10 cellular contexts compared by ENCODE assay signal in genomic region chr17:36921131-36921851, GRCh38. TPM values are rescaled to one million over a fixed set of nuclear protein-coding genes. Genes with fewer than 3 reads are reported as not detected.
DNase-seq lines count a peak whose midpoint lies in the region; ATAC-seq lines count a peak whose summit lies in the region.
"Had no signal": no experiment of that assay in that cellular context is flagged by ENCODE, and none has a peak within 500 bp of the region (broad histone marks: within the 10 kb centered on the region; RNA-seq: fewer than 3 reads in every experiment).

No MANE protein-coding gene starts in this region.

- peaks cover 24% of the 10 kb centered on the region for H3K27me3 Mint-ChIP-seq in activated T-helper 17 cell treated with anti-CD3 and anti-CD28 coated beads, Interleukin-2, amount 50 U/mL, for 72 hours

- ATAC-seq in activated T-helper 17 cell treated with anti-CD3 and anti-CD28 coated beads, Interleukin-2, amount 50 U/mL, for 72 hours (replicated peaks), result peak; percentile 96
- peak; percentile 91 for ATAC-seq in stimulated activated effector memory CD8-positive, alpha-beta T cell treated with anti-CD3 and anti-CD28 coated beads, Interleukin-12 subunit alpha, Interleukin-12 subunit beta, amount 100 ng/mL, for 72 hours
- no peak for ATAC-seq in HG02981 (IDR thresholded peaks at IDR 0.05; ENCODE audit: unreplicated experiment)

- no peaks in the 10 kb centered on the region for H3K9me3 Mint-ChIP-seq in activated T-helper 17 cell treated with anti-CD3 and anti-CD28 coated beads, Interleukin-2, amount 50 U/mL, for 72 hours
- no peaks in the 10 kb centered on the region for H3K9me3 Mint-ChIP-seq in stimulated activated effector memory CD8-positive, alpha-beta T cell treated with anti-CD3 and anti-CD28 coated beads, Interleukin-12 subunit alpha, Interleukin-12 subunit beta, amount 100 ng/mL, for 72 hours

- peak overlapping the region; percentile 63 for H3K4me3 Mint-ChIP-seq in activated T-helper 17 cell treated with anti-CD3 and anti-CD28 coated beads, Interleukin-2, amount 50 U/mL, for 72 hours
- peak overlapping the region; percentile 13 for H3K4me3 Mint-ChIP-seq in stimulated activated effector memory CD8-positive, alpha-beta T cell treated with anti-CD3 and anti-CD28 coated beads, Interleukin-12 subunit alpha, Interleukin-12 subunit beta, amount 100 ng/mL, for 72 hours

- peak; percentile 63 for DNase-seq in activated CD8-positive, alpha-beta memory T cell treated with anti-CD3 and anti-CD28 coated beads for 24 hours
- no peak for DNase-seq in activated CD8-positive, alpha-beta memory T cell treated with anti-CD3 and anti-CD28 coated beads, Interleukin-2, amount 50 U/mL, for 4 hours
- DNase-seq in left kidney (ENCODE audit: low read depth, low spot score), result peak; percentile 56
- DNase-seq in stimulated activated effector memory CD8-positive, alpha-beta T cell treated with anti-CD3 and anti-CD28 coated beads, Interleukin-12 subunit alpha, Interleukin-12 subunit beta, amount 100 ng/mL, for 72 hours (ENCODE audit: low spot score in 2 of 2), result peak in 1 of 2 donors; percentile 53
- DNase-seq in occipital lobe (lab: John Stamatoyannopoulos, UW), result no peak
- DNase-seq in activated gamma-delta T cell treated with Interleukin-2 at 50 U/mL for 16 hours, result no peak

- H3K36me3 Mint-ChIP-seq in activated T-helper 17 cell treated with anti-CD3 and anti-CD28 coated beads, Interleukin-2, amount 50 U/mL, for 72 hours (ENCODE audit: low read depth), result no peaks in the 10 kb centered on the region
- no peaks in the 10 kb centered on the region for H3K36me3 Mint-ChIP-seq in stimulated activated effector memory CD8-positive, alpha-beta T cell treated with anti-CD3 and anti-CD28 coated beads, Interleukin-12 subunit alpha, Interleukin-12 subunit beta, amount 100 ng/mL, for 72 hours

- peak overlapping the region; percentile 86 for H3K27ac Mint-ChIP-seq in activated T-helper 17 cell treated with anti-CD3 and anti-CD28 coated beads, Interleukin-2, amount 50 U/mL, for 72 hours
- H3K27ac Mint-ChIP-seq in stimulated activated effector memory CD8-positive, alpha-beta T cell treated with anti-CD3 and anti-CD28 coated beads, Interleukin-12 subunit alpha, Interleukin-12 subunit beta, amount 100 ng/mL, for 72 hours, result peak overlapping the region; percentile 17

- H3K4me1 Mint-ChIP-seq in activated T-helper 17 cell treated with anti-CD3 and anti-CD28 coated beads, Interleukin-2, amount 50 U/mL, for 72 hours, result peaks cover 16% of the 10 kb centered on the region
- peaks cover 24% of the 10 kb centered on the region for H3K4me1 Mint-ChIP-seq in stimulated activated effector memory CD8-positive, alpha-beta T cell treated with anti-CD3 and anti-CD28 coated beads, Interleukin-12 subunit alpha, Interleukin-12 subunit beta, amount 100 ng/mL, for 72 hours

RNA-seq across cellular contexts. Expression of gene LHX1, which starts 16.0 kb away (rescaled TPM):
- total RNA-seq in activated T-helper 17 cell treated with anti-CD3 and anti-CD28 coated beads, Interleukin-2, amount 50 U/mL, for 72 hours, result under 1 TPM; 0.11 TPM
- total RNA-seq in occipital lobe, result not detected
- total RNA-seq: liver, thoracic aorta had no signal

RNA-seq across cellular contexts. Expression of gene AATF, which starts 27.5 kb away (rescaled TPM):
- total RNA-seq in activated T-helper 17 cell treated with anti-CD3 and anti-CD28 coated beads, Interleukin-2, amount 50 U/mL, for 72 hours, result 10 to 100 TPM; 65.5 to 96.5 TPM
- total RNA-seq in occipital lobe, result 16.1 TPM

Comparison
In these comparisons a context has a peak if more than half of its experiments do, and no peak if none do; other contexts are left out.
1. DNase-seq: peak in activated CD8-positive, alpha-beta memory T cell treated with anti-CD3 and anti-CD28 coated beads for 24 hours (single experiment) and left kidney (single experiment); none in activated CD8-positive, alpha-beta memory T cell treated with anti-CD3 and anti-CD28 coated beads, Interleukin-2, amount 50 U/mL, for 4 hours (single experiment), occipital lobe (single experiment) and activated gamma-delta T cell treated with Interleukin-2 at 50 U/mL for 16 hours (single experiment).